In the genomic region with DNA sequence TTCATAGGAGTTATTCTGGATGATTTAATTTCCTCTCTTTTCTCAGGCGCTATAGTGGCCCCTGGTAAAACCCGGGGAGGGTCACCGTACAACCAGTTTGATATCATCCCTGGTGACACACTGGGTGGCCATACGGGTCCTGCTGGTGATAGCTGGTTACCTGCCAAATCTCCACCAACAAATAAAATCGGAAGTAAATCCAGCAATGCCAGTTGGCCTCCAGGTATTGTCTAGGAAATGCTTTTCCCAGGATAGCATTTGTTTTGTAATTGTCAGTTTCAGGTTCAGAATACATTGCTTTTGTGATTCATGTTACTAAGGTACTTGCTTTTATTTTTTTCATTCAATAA, we compare ENCODE assay signal across 19 cellular contexts. TPM values are rescaled to one million over a fixed set of nuclear protein-coding genes. Genes with fewer than 3 reads are reported as not detected.
DNase-seq lines count a peak whose midpoint lies in the region; ATAC-seq and TF ChIP-seq lines count a peak whose summit lies in the region.
"Had no signal": no experiment of that assay in that cellular context is flagged by ENCODE, and none has a peak within 500 bp of the region (broad histone marks: within the 10 kb centered on the region; RNA-seq: fewer than 3 reads in every experiment).

No MANE protein-coding gene starts in this region.

- H3K9me3 Mint-ChIP-seq in activated naive CD4-positive, alpha-beta T cell treated with anti-CD3 and anti-CD28 coated beads, Interleukin-2, amount 50 U/mL, for 24 hours: no peaks in the 10 kb centered on the region
- no peaks in the 10 kb centered on the region for H3K9me3 Mint-ChIP-seq in activated naive CD4-positive, alpha-beta T cell treated with anti-CD3 and anti-CD28 coated beads, Interleukin-2, amount 50 U/mL, for 72 hours
- no peaks in the 10 kb centered on the region for H3K9me3 Mint-ChIP-seq in nephron progenitor cell
- H3K9me3 Mint-ChIP-seq: type B pancreatic cell had no signal

- H3K36me3 ChIP-seq in esophagus (ENCODE audit: control insufficient read depth in 2 of 2, insufficient read depth in 2 of 2, low read length in 1 of 2) (peaks cover 11 to 18% of the 10 kb centered on the region in 2 donors), urinary bladder (ENCODE audit: insufficient read depth) (peaks cover 5% of the 10 kb centered on the region)

- peak overlapping the region; percentile 30 to 42 for H3K27ac ChIP-seq in esophagus (ENCODE audit: low read depth in 2 of 2, low read length in 1 of 2)
- peak overlapping the region; percentile 53 for H3K27ac ChIP-seq in urinary bladder (ENCODE audit: low read depth)
- H3K27ac ChIP-seq: A549, body of pancreas, left lung, right atrium auricular region had no signal

- no peak for TF ChIP-seq CTCF in nephron progenitor cell (IDR thresholded peaks at IDR 0.05)

- H3K36me3 Mint-ChIP-seq in activated naive CD4-positive, alpha-beta T cell treated with anti-CD3 and anti-CD28 coated beads, Interleukin-2, amount 50 U/mL, for 24 hours: peaks cover 35% of the 10 kb centered on the region
- peaks cover 30 to 39% of the 10 kb centered on the region in 2 donors for H3K36me3 Mint-ChIP-seq in activated naive CD4-positive, alpha-beta T cell treated with anti-CD3 and anti-CD28 coated beads, Interleukin-2, amount 50 U/mL, for 72 hours
- peaks cover 72% of the 10 kb centered on the region for H3K36me3 Mint-ChIP-seq in nephron progenitor cell (ENCODE audit: low read depth)

- H3K27ac Mint-ChIP-seq in activated naive CD4-positive, alpha-beta T cell treated with anti-CD3 and anti-CD28 coated beads, Interleukin-2, amount 50 U/mL, for 24 hours: peak overlapping the region; percentile 51
- no peak overlapping the region for H3K27ac Mint-ChIP-seq in activated naive CD4-positive, alpha-beta T cell treated with anti-CD3 and anti-CD28 coated beads, Interleukin-2, amount 50 U/mL, for 72 hours
- peak overlapping the region; percentile 19 for H3K27ac Mint-ChIP-seq in nephron progenitor cell
- H3K27ac Mint-ChIP-seq: activated CD8-positive, alpha-beta T cell treated with anti-CD3 and anti-CD28 coated beads, Interleukin-2, amount 10 ng/mL, durations not matched to agents 7 days and 5 days; type B pancreatic cell had no signal

- H3K4me1 ChIP-seq in esophagus (ENCODE audit: control insufficient read depth in 2 of 2, insufficient read depth in 2 of 2, low read length in 1 of 2) (no peaks in the 10 kb centered on the region), urinary bladder (ENCODE audit: insufficient read depth) (no peaks in the 10 kb centered on the region)
- H3K4me1 ChIP-seq: A549, body of pancreas, right atrium auricular region had no signal

- H3K9me3 ChIP-seq in esophagus (ENCODE audit: control insufficient read depth in 2 of 2, insufficient read depth in 1 of 2, low read depth in 1 of 2, low read length in 1 of 2): no peaks in the 10 kb centered on the region
- H3K9me3 ChIP-seq: A549, body of pancreas, left lung, right atrium auricular region had no signal

- WGBS in esophagus, 2 donors: 58 to 67% methylated on average over 5 of the region's 5 CpGs
- WGBS in urinary bladder: 32% methylated on average over 5 of the region's 5 CpGs

- H3K4me3 Mint-ChIP-seq in activated naive CD4-positive, alpha-beta T cell treated with anti-CD3 and anti-CD28 coated beads, Interleukin-2, amount 50 U/mL, for 24 hours: no peak overlapping the region
- H3K4me3 Mint-ChIP-seq in nephron progenitor cell: no peak overlapping the region
- H3K4me3 Mint-ChIP-seq: activated CD8-positive, alpha-beta T cell treated with anti-CD3 and anti-CD28 coated beads, Interleukin-2, amount 10 ng/mL, durations not matched to agents 7 days and 5 days; type B pancreatic cell had no signal

- H3K27me3 Mint-ChIP-seq in activated naive CD4-positive, alpha-beta T cell treated with anti-CD3 and anti-CD28 coated beads, Interleukin-2, amount 50 U/mL, for 24 hours: no peaks in the 10 kb centered on the region
- no peaks in the 10 kb centered on the region for H3K27me3 Mint-ChIP-seq in nephron progenitor cell (ENCODE audit: low read depth, poor library complexity)
- H3K27me3 Mint-ChIP-seq: type B pancreatic cell had no signal

- H3K27me3 ChIP-seq in esophagus (ENCODE audit: control insufficient read depth in 1 of 2, insufficient read depth in 2 of 2, low read length in 2 of 2): no peaks in the 10 kb centered on the region
- H3K27me3 ChIP-seq: body of pancreas, dorsolateral prefrontal cortex, left lung, right atrium auricular region had no signal

- DNase-seq in activated naive CD4-positive, alpha-beta T cell treated with anti-CD3 and anti-CD28 coated beads, Interleukin-2, amount 50 U/mL, for 72 hours (ENCODE audit: low spot score in 2 of 2): no peak
- DNase-seq in nephron progenitor cell: no peak
- no peak for DNase-seq in SHP77 (lab: John Stamatoyannopoulos, UW)
- no peak for DNase-seq in mucosa of gallbladder (ENCODE audit: low spot score)
- DNase-seq in activated gamma-delta T cell treated with Interleukin-2 at 50 U/mL for 16 hours: no peak
- DNase-seq: activated CD8-positive, alpha-beta T cell treated with anti-CD3 and anti-CD28 coated beads, Interleukin-2, amount 10 ng/mL, durations not matched to agents 7 days and 5 days; activated effector memory CD4-positive, alpha-beta T cell treated with Interleukin-2 at 50 U/mL for 16 hours; body of pancreas; left lung; NCI-H146; NCI-H446 treated with DMSO at 0.1 percent for 48 hours; stimulated activated CD4-positive, alpha-beta T cell treated with anti-CD3 and anti-CD28 coated beads, Interleukin-2, amount 100 ng/mL, for 48 hours had no signal

- H3K4me3 ChIP-seq in esophagus (ENCODE audit: low read depth in 1 of 2, low read length in 2 of 2) (no peak overlapping the region), urinary bladder (ENCODE audit: low read depth, low read length) (no peak overlapping the region)
- H3K4me3 ChIP-seq: A549, body of pancreas, left lung, right atrium auricular region had no signal

- ATAC-seq in activated naive CD4-positive, alpha-beta T cell treated with anti-CD3 and anti-CD28 coated beads, Interleukin-2, amount 50 U/mL, for 72 hours: no peak
- ATAC-seq: A549; activated CD8-positive, alpha-beta T cell treated with anti-CD3 and anti-CD28 coated beads, Interleukin-2, amount 10 ng/mL, durations not matched to agents 7 days and 5 days; body of pancreas; left lung had no signal

- peaks cover 54% of the 10 kb centered on the region for H3K4me1 Mint-ChIP-seq in activated naive CD4-positive, alpha-beta T cell treated with anti-CD3 and anti-CD28 coated beads, Interleukin-2, amount 50 U/mL, for 24 hours
- peaks cover 24% of the 10 kb centered on the region for H3K4me1 Mint-ChIP-seq in nephron progenitor cell

RNA-seq across cellular contexts. Expression of a gene that starts 35.6 kb away (rescaled TPM):
- total RNA-seq in activated naive CD4-positive, alpha-beta T cell treated with anti-CD3 and anti-CD28 coated beads, Interleukin-2, amount 50 U/mL, for 72 hours: 100 to 1,000 TPM in 1 of 2 donors, 10 to 100 TPM in 1; 97.4 to 135 TPM
- polyA plus RNA-seq in esophagus (10 to 100 TPM; 22.0 to 33.3 TPM), urinary bladder (59.8 TPM)
- total RNA-seq in urinary bladder (76.3 TPM), mucosa of gallbladder (34.9 TPM)

RNA-seq across cellular contexts. Expression of a gene that starts 59.6 kb away (rescaled TPM):
- total RNA-seq in activated naive CD4-positive, alpha-beta T cell treated with anti-CD3 and anti-CD28 coated beads, Interleukin-2, amount 50 U/mL, for 72 hours: 10 to 100 TPM; 31.8 to 50.2 TPM
- polyA plus RNA-seq in esophagus (100 to 1,000 TPM in 1 of 2 donors, 10 to 100 TPM in 1; 62.2 to 100 TPM), urinary bladder (62.2 TPM)
- total RNA-seq in urinary bladder (33.9 TPM), mucosa of gallbladder (213 TPM)

Comparison
In these comparisons a context has a peak if more than half of its experiments do, and no peak if none do; other contexts are left out.
1. H3K27ac Mint-ChIP-seq: peak in activated naive CD4-positive, alpha-beta T cell treated with anti-CD3 and anti-CD28 coated beads, Interleukin-2, amount 50 U/mL, for 24 hours (single experiment) and nephron progenitor cell (single experiment); none in activated naive CD4-positive, alpha-beta T cell treated with anti-CD3 and anti-CD28 coated beads, Interleukin-2, amount 50 U/mL, for 72 hours (0 of 2).